ENCODE assay signal across 15 cellular contexts in the genomic region with DNA sequence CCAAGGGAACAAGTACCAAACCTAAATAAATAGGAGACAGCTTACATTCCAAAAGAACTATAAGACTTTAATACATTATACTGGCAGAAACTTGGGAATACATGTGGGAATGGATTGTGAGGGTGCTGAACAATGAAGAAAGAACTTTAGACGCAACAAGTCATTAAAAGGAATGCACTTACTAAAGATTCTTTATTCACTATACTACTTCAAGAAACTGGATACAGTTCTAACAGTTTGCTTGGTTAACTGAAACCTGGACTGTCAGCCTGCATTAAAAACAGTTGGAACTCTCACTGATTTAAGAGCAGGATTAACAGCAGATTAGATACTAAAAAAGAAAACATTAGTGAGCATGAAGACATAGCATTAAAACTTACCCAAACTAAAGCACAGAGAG. TPM values are rescaled to one million over a fixed set of nuclear protein-coding genes. Genes with fewer than 3 reads are reported as not detected.
DNase-seq lines count a peak whose midpoint lies in the region; FAIRE-seq and TF ChIP-seq lines count a peak whose summit lies in the region.
"Had no signal": no experiment of that assay in that cellular context is flagged by ENCODE, and none has a peak within 500 bp of the region (broad histone marks: within the 10 kb centered on the region; RNA-seq: fewer than 3 reads in every experiment).

No MANE protein-coding gene starts in this region.

- H3K27ac ChIP-seq in astrocyte (ENCODE audit: low read depth, low read length) (no peak overlapping the region), hepatocyte (peak overlapping the region; percentile 13), subcutaneous abdominal adipose tissue (ENCODE audit: low read depth, low read length) (peak overlapping the region; percentile 4)
- H3K27ac ChIP-seq: ovary had no signal

- peaks cover 26% of the 10 kb centered on the region for H3K4me1 Mint-ChIP-seq in astrocyte (ENCODE audit: low read depth, unreplicated experiment)
- H3K4me1 Mint-ChIP-seq in activated naive CD8-positive, alpha-beta T cell treated with anti-CD3 and anti-CD28 coated beads for 36 hours, result peaks cover 46% of the 10 kb centered on the region

- peak; percentile 71 for FAIRE-seq in astrocyte (lab: Jason Lieb, UNC)

- H3K4me1 ChIP-seq in astrocyte (ENCODE audit: insufficient read depth, low read length), result peaks cover 14% of the 10 kb centered on the region
- H3K4me1 ChIP-seq in hepatocyte (ENCODE audit: insufficient read depth), result peaks cover 23% of the 10 kb centered on the region
- peaks cover 0 to 40% (median 26%) of the 10 kb centered on the region in 5 donors for H3K4me1 ChIP-seq in subcutaneous abdominal adipose tissue (ENCODE audit: control insufficient read depth in 5 of 5, insufficient read depth in 5 of 5, low read length in 5 of 5)

- TF ChIP-seq CTCF in astrocyte (IDR thresholded peaks at IDR 0.05; ENCODE audit: insufficient read depth, low read depth, low read length), result no peak
- TF ChIP-seq CTCF in hepatocyte (IDR thresholded peaks at IDR 0.05; ENCODE audit: poor library complexity), result no peak

- no peak overlapping the region for H3K4me3 ChIP-seq in astrocyte (ENCODE audit: insufficient read depth, low read depth, low read length)
- H3K4me3 ChIP-seq in hepatocyte, result no peak overlapping the region
- no peak overlapping the region for H3K4me3 ChIP-seq in subcutaneous abdominal adipose tissue (ENCODE audit: low read depth in 1 of 5, low read length in 5 of 5)
- H3K4me3 ChIP-seq: ovary had no signal

- H3K9me2 ChIP-seq in hepatocyte (replicated peaks; ENCODE audit: insufficient read depth), result no peaks in the 10 kb centered on the region

- 70% methylated on average over 1 of the region's 1 CpG for WGBS in hepatocyte (ENCODE audit: low lambda C conversion rate, missing lambda C conversion rate)

- H3K36me3 Mint-ChIP-seq in astrocyte (ENCODE audit: low read depth, unreplicated experiment), result peaks cover 2% of the 10 kb centered on the region
- peaks cover 15% of the 10 kb centered on the region for H3K36me3 Mint-ChIP-seq in activated naive CD8-positive, alpha-beta T cell treated with anti-CD3 and anti-CD28 coated beads for 36 hours

- H3K27me3 ChIP-seq in astrocyte (ENCODE audit: insufficient read depth, low read length) (no peaks in the 10 kb centered on the region), hepatocyte (no peaks in the 10 kb centered on the region), subcutaneous abdominal adipose tissue (ENCODE audit: control insufficient read depth in 5 of 5, insufficient read depth in 4 of 5, low read length in 5 of 5) (no peaks in the 10 kb centered on the region)
- H3K27me3 ChIP-seq: ovary had no signal

- CTCF ChIA-PET in HEK293T (lab: Yijun Ruan, JAX), result no interaction called here

- no peaks in the 10 kb centered on the region for H3K9me3 Mint-ChIP-seq in astrocyte (ENCODE audit: unreplicated experiment)
- no peaks in the 10 kb centered on the region for H3K9me3 Mint-ChIP-seq in activated naive CD8-positive, alpha-beta T cell treated with anti-CD3 and anti-CD28 coated beads for 36 hours
- H3K9me3 Mint-ChIP-seq: activated T-helper 17 cell treated with anti-CD3 and anti-CD28 coated beads, Interleukin-2, amount 50 U/mL, for 72 hours; CD4-positive, alpha-beta T cell had no signal

- H3K9ac ChIP-seq in astrocyte (ENCODE audit: low read length) (no peak overlapping the region), subcutaneous abdominal adipose tissue (ENCODE audit: low read length in 5 of 5) (peak overlapping the region in 2 of 5 donors; percentile 20 to 35)

- TF ChIP-seq POLR2A in erythroblast (IDR thresholded peaks at IDR 0.05; ENCODE audit: low read length), result no peak

- H2AFZ ChIP-seq in astrocyte (ENCODE audit: low read depth, low read length) (no peak overlapping the region), hepatocyte (no peak overlapping the region)

- no peak overlapping the region for H3K27ac Mint-ChIP-seq in astrocyte (ENCODE audit: unreplicated experiment)
- no peak overlapping the region for H3K27ac Mint-ChIP-seq in activated naive CD8-positive, alpha-beta T cell treated with anti-CD3 and anti-CD28 coated beads for 36 hours
- H3K27ac Mint-ChIP-seq: activated T-helper 17 cell treated with anti-CD3 and anti-CD28 coated beads, Interleukin-2, amount 50 U/mL, for 72 hours had no signal

- no peaks in the 10 kb centered on the region for H3K9me3 ChIP-seq in astrocyte (ENCODE audit: insufficient read depth, low read depth, low read length)
- H3K9me3 ChIP-seq in hepatocyte (ENCODE audit: low read depth), result no peaks in the 10 kb centered on the region
- no peaks in the 10 kb centered on the region for H3K9me3 ChIP-seq in subcutaneous abdominal adipose tissue (ENCODE audit: control insufficient read depth in 5 of 5, low read length in 5 of 5)
- H3K9me3 ChIP-seq: ovary had no signal

- no peak overlapping the region for H3K4me3 Mint-ChIP-seq in astrocyte (ENCODE audit: unreplicated experiment)
- no peak overlapping the region for H3K4me3 Mint-ChIP-seq in activated naive CD8-positive, alpha-beta T cell treated with anti-CD3 and anti-CD28 coated beads for 36 hours
- H3K4me3 Mint-ChIP-seq: activated T-helper 17 cell treated with anti-CD3 and anti-CD28 coated beads, Interleukin-2, amount 50 U/mL, for 72 hours; CD4-positive, alpha-beta T cell had no signal

- H3K36me3 ChIP-seq in astrocyte (ENCODE audit: insufficient read depth, low read length) (no peaks in the 10 kb centered on the region), hepatocyte (replicated peaks; ENCODE audit: insufficient read depth, low read depth) (no peaks in the 10 kb centered on the region), subcutaneous abdominal adipose tissue (ENCODE audit: control insufficient read depth in 5 of 5, insufficient read depth in 5 of 5, low read length in 5 of 5) (peaks cover 0 to 2% (median 0%) of the 10 kb centered on the region in 5 donors)
- H3K36me3 ChIP-seq: ovary had no signal

- H3K27me3 Mint-ChIP-seq in astrocyte (ENCODE audit: low read depth, unreplicated experiment), result no peaks in the 10 kb centered on the region
- no peaks in the 10 kb centered on the region for H3K27me3 Mint-ChIP-seq in activated naive CD8-positive, alpha-beta T cell treated with anti-CD3 and anti-CD28 coated beads for 36 hours
- H3K27me3 Mint-ChIP-seq: activated T-helper 17 cell treated with anti-CD3 and anti-CD28 coated beads, Interleukin-2, amount 50 U/mL, for 72 hours; CD4-positive, alpha-beta T cell had no signal

- no peak for DNase-seq in HEK293T (ENCODE audit: extremely low spot score)
- DNase-seq in astrocyte (ENCODE audit: low read depth), result peak; percentile 78
- no peak for DNase-seq in hepatocyte (ENCODE audit: low spot score)
- no peak for DNase-seq in AML-193 (lab: John Stamatoyannopoulos, UW)
- no peak for DNase-seq in activated naive CD8-positive, alpha-beta T cell treated with anti-CD3 and anti-CD28 coated beads for 36 hours
- no peak for DNase-seq in erythroblast (lab: John Stamatoyannopoulos, UW)
- DNase-seq in NCI-H526 treated with DMSO at 0.1 percent for 48 hours (lab: John Stamatoyannopoulos, UW), result no peak
- DNase-seq: activated CD8-positive, alpha-beta memory T cell treated with anti-CD3 and anti-CD28 coated beads for 24 hours; anterior cingulate cortex; CD4-positive, alpha-beta T cell; NCI-H1417 treated with DMSO at 0.1 percent for 48 hours; NCI-H345; ovary had no signal

- H3K79me2 ChIP-seq in astrocyte (ENCODE audit: insufficient read depth, low read length) (peaks cover 95% of the 10 kb centered on the region), hepatocyte (peaks cover 100% of the 10 kb centered on the region)

- H4K20me1 ChIP-seq in astrocyte (ENCODE audit: insufficient read depth, low read length), result peaks cover 88% of the 10 kb centered on the region
- peaks cover 67% of the 10 kb centered on the region for H4K20me1 ChIP-seq in hepatocyte (ENCODE audit: insufficient read depth, poor library complexity, severe bottlenecking)

- H3K4me2 ChIP-seq in astrocyte (ENCODE audit: low read length) (peak overlapping the region; percentile 28), hepatocyte (peak overlapping the region; percentile 34)

- POLR2A ChIA-PET in HEK293T (lab: Yijun Ruan, JAX), result interaction anchor here (8.0 kb wide), 1 partner anchor 11 kb away, joined by 42 read pairs; the partner anchor contains the start of gene CACUL1

TF ChIP-seq in HEK293T, 16 proteins besides CTCF, POLR2A, EP300 and RAD21:
- TF ChIP-seq ZNF384 (IDR thresholded peaks at IDR 0.05) (peak; percentile 49; the same call in 1 of the 2 replicates), CTBP1 (IDR thresholded peaks at IDR 0.05; ENCODE audit: borderline replicate concordance) (peak; percentile 24; the same call in 1 of the 2 replicates), PKNOX1 (IDR thresholded peaks at IDR 0.05) (peak; percentile 95), HDGF (IDR thresholded peaks at IDR 0.05; ENCODE audit: borderline replicate concordance) (no peak)

RNA-seq across cellular contexts. Expression of gene CACUL1, which starts 12.0 kb away (rescaled TPM):
- total RNA-seq in astrocyte (49.9 and 52.4 TPM in 2 replicates), hepatocyte (35.0 and 37.5 TPM in 2 replicates)
- 44.3 and 48.3 TPM in 2 replicates for polyA plus RNA-seq in hepatocyte
- 10 to 100 TPM; 28.6 to 34.8 TPM for total RNA-seq in activated naive CD8-positive, alpha-beta T cell treated with anti-CD3 and anti-CD28 coated beads for 36 hours
